Comparison of ENCODE assay signal across 7 cellular contexts in genomic region chr6:26553739-26554668, GRCh38. TPM values are rescaled to one million over a fixed set of nuclear protein-coding genes. Genes with fewer than 3 reads are reported as not detected.
DNase-seq lines count a peak whose midpoint lies in the region; ATAC-seq and TF ChIP-seq lines count a peak whose summit lies in the region.

No MANE protein-coding gene starts in this region.

- H3K27me3 ChIP-seq in lower lobe of right lung (ENCODE audit: low read depth) = no peaks in the 10 kb centered on the region

- TF ChIP-seq CTCF in lower lobe of right lung (IDR thresholded peaks at IDR 0.05) = no peak

- H3K4me1 ChIP-seq in lower lobe of right lung = peaks cover 17% of the 10 kb centered on the region

- H3K9me3 ChIP-seq in lower lobe of right lung = no peaks in the 10 kb centered on the region

- peak; percentile 23 for DNase-seq in NCI-H510A (lab: John Stamatoyannopoulos, UW)
- DNase-seq in activated CD4-positive, alpha-beta T cell treated with anti-CD3 and anti-CD28 coated beads for 4 hours = peak; percentile 76 to 82
- peak; percentile 76 to 89 for DNase-seq in dermis microvascular lymphatic vessel endothelial cell (ENCODE audit: low read depth in 2 of 2)
- DNase-seq in lower lobe of right lung = peak; percentile 77
- peak; percentile 79 to 80 for DNase-seq in stimulated activated CD4-positive, alpha-beta T cell treated with anti-CD3 and anti-CD28 coated beads, Interleukin-4, amount 100 ng/mL, for 4 hours

- H3K27ac ChIP-seq in lower lobe of right lung = peak overlapping the region; percentile 51

- intact Hi-C loops in lower lobe of right lung (cut with DNase I) = no loop called here

- H3K4me3 ChIP-seq in lower lobe of right lung = peak overlapping the region; percentile 55

- H3K36me3 ChIP-seq in lower lobe of right lung = no peaks in the 10 kb centered on the region

- ATAC-seq in GM18517 (IDR thresholded peaks at IDR 0.05; ENCODE audit: unreplicated experiment) = peak; percentile 38
- ATAC-seq in HG03159 (IDR thresholded peaks at IDR 0.05; ENCODE audit: unreplicated experiment) = peak; percentile 30
- peak; percentile 83 to 94 for ATAC-seq in lower lobe of right lung

RNA-seq across cellular contexts. Expression of gene HMGN4, which starts 15.8 kb away (rescaled TPM):
- 46.1 and 59.6 TPM in 2 replicates for total RNA-seq in dermis microvascular lymphatic vessel endothelial cell
- 42.9 TPM for total RNA-seq in lower lobe of right lung

RNA-seq across cellular contexts. Expression of gene ABT1, which starts 42.7 kb away (rescaled TPM):
- total RNA-seq in dermis microvascular lymphatic vessel endothelial cell = 18.4 and 20.2 TPM in 2 replicates
- 13.5 TPM for total RNA-seq in lower lobe of right lung

RNA-seq across cellular contexts. Expression of gene BTN1A1, which starts 53.9 kb away (rescaled TPM):
- total RNA-seq in dermis microvascular lymphatic vessel endothelial cell = not detected in 2 replicates
- not detected for total RNA-seq in lower lobe of right lung

Comparison
In these comparisons a context has a peak if more than half of its experiments do, and no peak if none do; other contexts are left out.
1. Peak in every context shown above with its lines: DNase-seq, ATAC-seq, H3K4me3 ChIP-seq and H3K27ac ChIP-seq.
2. ATAC-seq: peak in every context shown above with its lines; median percentile 88 in lower lobe of right lung; 38 in GM18517; 30 in HG03159.
3. DNase-seq: peak in every context shown above with its lines; median percentile 82 in dermis microvascular lymphatic vessel endothelial cell; 80 in stimulated activated CD4-positive, alpha-beta T cell treated with anti-CD3 and anti-CD28 coated beads, Interleukin-4, amount 100 ng/mL, for 4 hours; 79 in activated CD4-positive, alpha-beta T cell treated with anti-CD3 and anti-CD28 coated beads for 4 hours; 77 in lower lobe of right lung; 23 in NCI-H510A.